Comparison of ENCODE assay signal across 10 cellular contexts in genomic region chr15:55589297-55589696, GRCh38. TPM values are rescaled to one million over a fixed set of nuclear protein-coding genes. Genes with fewer than 3 reads are reported as not detected.
DNase-seq lines count a peak whose midpoint lies in the region; ATAC-seq and TF ChIP-seq lines count a peak whose summit lies in the region.
"Had no signal": no experiment of that assay in that cellular context is flagged by ENCODE, and none has a peak within 500 bp of the region (broad histone marks: within the 10 kb centered on the region; RNA-seq: fewer than 3 reads in every experiment).

No MANE protein-coding gene starts in this region.

- CTCF ChIA-PET in WTC11 (lab: Charles Lee), result interaction anchor here (0.8 to 1.6 kb wide), 2 partner anchors 39 to 53 kb away, joined by 3 read pairs; no protein-coding TSS in a partner anchor

- H3F3A ChIP-seq in smooth muscle cell (ENCODE audit: low read depth), result peaks cover 10% of the 10 kb centered on the region

- peaks cover 19% of the 10 kb centered on the region for H4K20me1 ChIP-seq in smooth muscle cell (ENCODE audit: low read depth)

- 30% methylated on average over 11 of the region's 11 CpGs for WGBS in smooth muscle cell (ENCODE audit: low lambda C conversion rate)

- no peak overlapping the region for H3K27ac Mint-ChIP-seq in activated CD4-positive, alpha-beta T cell treated with anti-CD3 and anti-CD28 coated beads, Interleukin-2, amount 10 ng/mL, durations not matched to agents 24 days and 14 days
- H3K27ac Mint-ChIP-seq in WTC11, result no peak overlapping the region

- H2AFZ ChIP-seq in smooth muscle cell (ENCODE audit: low read depth), result peak overlapping the region; percentile 95

- H3K4me2 ChIP-seq in smooth muscle cell, result peak overlapping the region; percentile 94

- no peak for DNase-seq in activated CD4-positive, alpha-beta T cell treated with anti-CD3 and anti-CD28 coated beads, Interleukin-2, amount 10 ng/mL, durations not matched to agents 24 days and 14 days
- no peak for DNase-seq in activated CD4-positive, alpha-beta T cell treated with anti-CD3 and anti-CD28 coated beads for 1 hour
- DNase-seq in WTC11 (ENCODE audit: low spot score), result no peak
- DNase-seq in smooth muscle cell (lab: John Stamatoyannopoulos, UW; ENCODE audit: unreplicated experiment), result no peak
- no peak for DNase-seq in NCI-H146 treated with DMSO at 0.1 percent for 48 hours (lab: John Stamatoyannopoulos, UW; ENCODE audit: unreplicated experiment)
- DNase-seq in kidney tubule cell (ENCODE audit: low spot score), result no peak
- no peak for DNase-seq in NCI-H2171 (lab: John Stamatoyannopoulos, UW)
- DNase-seq: activated CD4-positive, alpha-beta T cell treated with anti-CD3 and anti-CD28 coated beads, Interleukin-2, amount 50 U/mL, for 48 hours had no signal

- peak overlapping the region; percentile 81 for H3K27ac ChIP-seq in smooth muscle cell (ENCODE audit: low read depth)
- H3K27ac ChIP-seq: pancreas had no signal

- H3K4me3 ChIP-seq in iPS-18c (ENCODE audit: insufficient read depth, low read depth, low read length) (peak overlapping the region; percentile 75; the same call in 1 of the 2 replicates), smooth muscle cell (peak overlapping the region; percentile 76)

- peak overlapping the region; percentile 92 for H3K9ac ChIP-seq in smooth muscle cell (ENCODE audit: low read depth)

- H3K9me3 ChIP-seq in iPS-18c (ENCODE audit: control insufficient read depth, insufficient read depth, low read length) (no peaks in the 10 kb centered on the region), smooth muscle cell (replicated peaks; ENCODE audit: low read depth) (no peaks in the 10 kb centered on the region)
- H3K9me3 ChIP-seq: pancreas had no signal

- peaks cover 4% of the 10 kb centered on the region for H3K9me3 Mint-ChIP-seq in activated CD4-positive, alpha-beta T cell treated with anti-CD3 and anti-CD28 coated beads, Interleukin-2, amount 10 ng/mL, durations not matched to agents 24 days and 14 days
- peaks cover 6% of the 10 kb centered on the region for H3K9me3 Mint-ChIP-seq in WTC11

- H3K4me1 ChIP-seq in smooth muscle cell (ENCODE audit: low read depth), result peaks cover 5% of the 10 kb centered on the region
- H3K4me1 ChIP-seq: pancreas had no signal

- intact Hi-C loops in activated CD4-positive, alpha-beta T cell treated with anti-CD3 and anti-CD28 coated beads, Interleukin-2, amount 10 ng/mL, durations not matched to agents 24 days and 14 days (cut with micrococcal nuclease), result no loop called here

- no peak for TF ChIP-seq CTCF in WTC11 (IDR thresholded peaks at IDR 0.05)
- no peak for TF ChIP-seq CTCF in smooth muscle cell (IDR thresholded peaks at IDR 0.05; ENCODE audit: borderline replicate concordance, insufficient read depth, poor library complexity, severe bottlenecking)

- POLR2A ChIA-PET in WTC11 (lab: Charles Lee), result no interaction called here

- peaks cover 45% of the 10 kb centered on the region for H3K27me3 Mint-ChIP-seq in activated CD4-positive, alpha-beta T cell treated with anti-CD3 and anti-CD28 coated beads, Interleukin-2, amount 10 ng/mL, durations not matched to agents 24 days and 14 days
- H3K27me3 Mint-ChIP-seq in WTC11 (ENCODE audit: low read depth), result peaks cover 39% of the 10 kb centered on the region

- no peaks in the 10 kb centered on the region for H3K27me3 ChIP-seq in smooth muscle cell (ENCODE audit: low read depth)
- H3K27me3 ChIP-seq: pancreas had no signal

- no peak for ATAC-seq in WTC11

- peaks cover 2% of the 10 kb centered on the region for H3K4me1 Mint-ChIP-seq in activated CD4-positive, alpha-beta T cell treated with anti-CD3 and anti-CD28 coated beads, Interleukin-2, amount 10 ng/mL, durations not matched to agents 24 days and 14 days
- peaks cover 4% of the 10 kb centered on the region for H3K4me1 Mint-ChIP-seq in WTC11

- H3K36me3 Mint-ChIP-seq in activated CD4-positive, alpha-beta T cell treated with anti-CD3 and anti-CD28 coated beads, Interleukin-2, amount 10 ng/mL, durations not matched to agents 24 days and 14 days (ENCODE audit: low read depth), result no peaks in the 10 kb centered on the region
- peaks cover 6% of the 10 kb centered on the region; the same call in 1 of the 2 replicates for H3K36me3 Mint-ChIP-seq in WTC11

- no peaks in the 10 kb centered on the region for H3K36me3 ChIP-seq in smooth muscle cell (ENCODE audit: low read depth)
- H3K36me3 ChIP-seq: pancreas had no signal

- H3K4me3 Mint-ChIP-seq in activated CD4-positive, alpha-beta T cell treated with anti-CD3 and anti-CD28 coated beads, Interleukin-2, amount 10 ng/mL, durations not matched to agents 24 days and 14 days, result peak overlapping the region; percentile 70
- peak overlapping the region; percentile 70 for H3K4me3 Mint-ChIP-seq in WTC11

- peaks cover 25% of the 10 kb centered on the region for H3K79me2 ChIP-seq in smooth muscle cell (ENCODE audit: low read depth)

TF ChIP-seq in WTC11, 78 proteins besides CTCF, POLR2A, EP300 and RAD21:
- no peak for TF ChIP-seq ZNF121 (CRISPR knock-in tag; IDR thresholded peaks at IDR 0.05)
- no peak for TF ChIP-seq KAT7 (CRISPR knock-in tag; IDR thresholded peaks at IDR 0.05; ENCODE audit: borderline replicate concordance)
- no peak for TF ChIP-seq JAZF1 (CRISPR knock-in tag; IDR thresholded peaks at IDR 0.05)
- TF ChIP-seq CDX4 (CRISPR knock-in tag; IDR thresholded peaks at IDR 0.05; ENCODE audit: borderline replicate concordance), result no peak
- TF ChIP-seq ZNF219 (CRISPR knock-in tag; IDR thresholded peaks at IDR 0.05; ENCODE audit: borderline replicate concordance), result no peak
- no peak for TF ChIP-seq MXD4 (CRISPR knock-in tag; IDR thresholded peaks at IDR 0.05; ENCODE audit: borderline replicate concordance)
- no peak for TF ChIP-seq TP53 (CRISPR knock-in tag; IDR thresholded peaks at IDR 0.05)
- TF ChIP-seq TEAD4 (CRISPR knock-in tag; IDR thresholded peaks at IDR 0.05), result no peak
- no peak for TF ChIP-seq HMGA2 (CRISPR knock-in tag; IDR thresholded peaks at IDR 0.05)
- no peak for TF ChIP-seq FOXP1 (CRISPR knock-in tag; IDR thresholded peaks at IDR 0.05; ENCODE audit: borderline replicate concordance)
- no peak for TF ChIP-seq NR1H2 (CRISPR knock-in tag; IDR thresholded peaks at IDR 0.05)

RNA-seq across cellular contexts. Expression of gene PYGO1, which starts 1.2 kb away (rescaled TPM):
- total RNA-seq in activated CD4-positive, alpha-beta T cell treated with anti-CD3 and anti-CD28 coated beads, Interleukin-2, amount 10 ng/mL, durations not matched to agents 24 days and 14 days, result not detected in 2 replicates
- total RNA-seq in WTC11 (2021), result 0.46 to 0.55 TPM (median 0.50 TPM) in 3 replicates
- total RNA-seq in smooth muscle cell, result 16.0 and 19.6 TPM in 2 replicates
- polyA plus RNA-seq in smooth muscle cell, result 2.2 and 3.6 TPM in 2 replicates

Comparison
In these comparisons a context has a peak if more than half of its experiments do, and no peak if none do; other contexts are left out.
1. RNA of gene PYGO1, which starts 1.2 kb away (total RNA-seq): 16.0 to 19.6 TPM in smooth muscle cell; 0.46 to 0.55 TPM in WTC11 and not detected in activated CD4-positive, alpha-beta T cell treated with anti-CD3 and anti-CD28 coated beads, Interleukin-2, amount 10 ng/mL, durations not matched to agents 24 days and 14 days; every median in the first group is over 10 times any median in the second.